ENCODE assay signal across 15 cellular contexts in the genomic region with DNA sequence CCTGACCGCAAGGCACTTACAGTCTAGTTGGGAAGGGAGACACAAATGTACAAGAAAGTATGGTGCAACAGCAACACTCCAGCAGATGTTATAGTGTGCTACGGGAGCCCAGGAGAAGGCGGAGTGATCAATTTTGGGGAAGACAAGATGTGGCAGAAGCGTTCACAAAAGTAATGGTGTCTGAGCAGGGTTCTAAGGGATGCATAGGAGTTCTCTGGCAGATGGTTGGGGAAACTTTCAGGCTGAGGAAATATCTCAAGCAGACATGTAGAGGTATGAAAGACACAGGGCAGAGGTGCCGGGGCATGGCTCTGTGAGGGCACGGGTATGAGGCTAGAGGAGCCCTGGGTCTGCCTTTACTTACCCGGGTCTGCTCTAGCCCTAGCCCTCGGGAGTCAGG. TPM values are rescaled to one million over a fixed set of nuclear protein-coding genes. Genes with fewer than 3 reads are reported as not detected.
DNase-seq lines count a peak whose midpoint lies in the region; ATAC-seq and TF ChIP-seq lines count a peak whose summit lies in the region.
"Had no signal": no experiment of that assay in that cellular context is flagged by ENCODE, and none has a peak within 500 bp of the region (broad histone marks: within the 10 kb centered on the region; RNA-seq: fewer than 3 reads in every experiment).

No MANE protein-coding gene starts in this region.

- H3K36me3 Mint-ChIP-seq in natural killer cell treated with Interleukin-12 subunit alpha and Interleukin-12 subunit beta and Interleukin-15 and Interleukin-18, amount 100 ng/mL, for 72 hours = no peaks in the 10 kb centered on the region
- H3K36me3 Mint-ChIP-seq in natural killer cell = no peaks in the 10 kb centered on the region
- no peaks in the 10 kb centered on the region for H3K36me3 Mint-ChIP-seq in T-helper 2 cell treated with Interferon-gamma antibody and Interleukin-4, amounts not matched to agents 5 μg/mL and 100 μg/mL, for 36 hours (ENCODE audit: low read depth)

- ATAC-seq in natural killer cell treated with Interleukin-12 subunit alpha and Interleukin-12 subunit beta and Interleukin-15 and Interleukin-18, amount 100 ng/mL, for 72 hours = no peak
- ATAC-seq in natural killer cell (no peak), aorta (ENCODE audit: low FRiP score) (no peak)

- H3K27me3 ChIP-seq in esophagus muscularis mucosa = no peaks in the 10 kb centered on the region
- H3K27me3 ChIP-seq in parathyroid adenoma (ENCODE audit: control insufficient read depth, insufficient read depth, low read length) = no peaks in the 10 kb centered on the region
- no peaks in the 10 kb centered on the region for H3K27me3 ChIP-seq in aorta (ENCODE audit: control insufficient read depth in 1 of 2, insufficient read depth in 2 of 2, low read length in 1 of 2)

- peaks cover 0 to 4% of the 10 kb centered on the region in 2 donors for H3K27me3 Mint-ChIP-seq in natural killer cell treated with Interleukin-12 subunit alpha and Interleukin-12 subunit beta and Interleukin-15 and Interleukin-18, amount 100 ng/mL, for 72 hours
- no peaks in the 10 kb centered on the region for H3K27me3 Mint-ChIP-seq in natural killer cell (ENCODE audit: low read depth in 2 of 2)
- H3K27me3 Mint-ChIP-seq in T-helper 2 cell treated with Interferon-gamma antibody and Interleukin-4, amounts not matched to agents 5 μg/mL and 100 μg/mL, for 36 hours (ENCODE audit: low read depth) = no peaks in the 10 kb centered on the region
- H3K27me3 Mint-ChIP-seq: activated CD4-positive, alpha-beta memory T cell treated with anti-CD3 and anti-CD28 coated beads, Interleukin-2, amount 10 ng/mL, durations not matched to agents 7 days and 5 days had no signal

- no peak overlapping the region for H3K9ac ChIP-seq in parathyroid adenoma

- TF ChIP-seq CTCF in natural killer cell (IDR thresholded peaks at IDR 0.05) (no peak), esophagus muscularis mucosa (IDR thresholded peaks at IDR 0.05) (no peak), parathyroid adenoma (IDR thresholded peaks at IDR 0.05) (no peak)

- no peak for TF ChIP-seq POLR2A in esophagus muscularis mucosa (IDR thresholded peaks at IDR 0.05; ENCODE audit: low read depth)

- DNase-seq in natural killer cell treated with Interleukin-12 subunit alpha and Interleukin-12 subunit beta and Interleukin-15 and Interleukin-18, amount 100 ng/mL, for 72 hours (ENCODE audit: low spot score) = peak; percentile 28
- DNase-seq in natural killer cell (no peak), esophagus muscularis mucosa (ENCODE audit: extremely low spot score) (no peak), aorta (no peak), SKM-1 (lab: John Stamatoyannopoulos, UW; ENCODE audit: unreplicated experiment) (no peak), NCI-H1930 (lab: John Stamatoyannopoulos, UW) (no peak)
- DNase-seq in T-helper 2 cell treated with Interferon-gamma antibody and Interleukin-4, amounts not matched to agents 5 μg/mL and 100 μg/mL, for 36 hours (ENCODE audit: low spot score) = no peak
- DNase-seq: activated CD4-positive, alpha-beta memory T cell treated with anti-CD3 and anti-CD28 coated beads, Interleukin-2, amount 10 ng/mL, durations not matched to agents 7 days and 5 days; NCI-H1092 treated with DMSO at 0.1 percent for 48 hours; NCI-H446 treated with DMSO at 0.1 percent for 48 hours; nephron progenitor cell; stimulated activated CD8-positive, alpha-beta memory T cell treated with anti-CD3 and anti-CD28 coated beads, Interleukin-4, amount 100 ng/mL, for 48 hours; T-helper 9 cell had no signal

- H3K4me1 Mint-ChIP-seq in natural killer cell treated with Interleukin-12 subunit alpha and Interleukin-12 subunit beta and Interleukin-15 and Interleukin-18, amount 100 ng/mL, for 72 hours (ENCODE audit: low read depth in 2 of 2) = peaks cover 37 to 41% of the 10 kb centered on the region in 2 donors
- peaks cover 34 to 47% of the 10 kb centered on the region in 2 donors for H3K4me1 Mint-ChIP-seq in natural killer cell
- peaks cover 39% of the 10 kb centered on the region for H3K4me1 Mint-ChIP-seq in T-helper 2 cell treated with Interferon-gamma antibody and Interleukin-4, amounts not matched to agents 5 μg/mL and 100 μg/mL, for 36 hours (ENCODE audit: low read depth)

- H3K9me3 Mint-ChIP-seq in natural killer cell treated with Interleukin-12 subunit alpha and Interleukin-12 subunit beta and Interleukin-15 and Interleukin-18, amount 100 ng/mL, for 72 hours = peaks cover 3% of the 10 kb centered on the region
- no peaks in the 10 kb centered on the region for H3K9me3 Mint-ChIP-seq in natural killer cell
- H3K9me3 Mint-ChIP-seq in T-helper 2 cell treated with Interferon-gamma antibody and Interleukin-4, amounts not matched to agents 5 μg/mL and 100 μg/mL, for 36 hours = no peaks in the 10 kb centered on the region
- H3K9me3 Mint-ChIP-seq: nephron progenitor cell had no signal

- H3K4me3 Mint-ChIP-seq in natural killer cell treated with Interleukin-12 subunit alpha and Interleukin-12 subunit beta and Interleukin-15 and Interleukin-18, amount 100 ng/mL, for 72 hours = no peak overlapping the region
- H3K4me3 Mint-ChIP-seq in natural killer cell = no peak overlapping the region
- H3K4me3 Mint-ChIP-seq in T-helper 2 cell treated with Interferon-gamma antibody and Interleukin-4, amounts not matched to agents 5 μg/mL and 100 μg/mL, for 36 hours = no peak overlapping the region
- H3K4me3 Mint-ChIP-seq: activated CD4-positive, alpha-beta memory T cell treated with anti-CD3 and anti-CD28 coated beads, Interleukin-2, amount 10 ng/mL, durations not matched to agents 7 days and 5 days; nephron progenitor cell had no signal

- no peaks in the 10 kb centered on the region for H3K9me3 ChIP-seq in esophagus muscularis mucosa
- no peaks in the 10 kb centered on the region for H3K9me3 ChIP-seq in parathyroid adenoma (ENCODE audit: control insufficient read depth, low read length)
- H3K9me3 ChIP-seq in aorta (ENCODE audit: control insufficient read depth, low read length) = no peaks in the 10 kb centered on the region

- peak overlapping the region in 2 of 4 donors; percentile 16 to 30 for H3K4me3 ChIP-seq in esophagus muscularis mucosa
- no peak overlapping the region for H3K4me3 ChIP-seq in parathyroid adenoma (ENCODE audit: low read depth, low read length)
- H3K4me3 ChIP-seq in aorta (ENCODE audit: low read length in 2 of 2) = no peak overlapping the region

- H3K4me1 ChIP-seq in esophagus muscularis mucosa = peaks cover 51 to 65% (median 59%) of the 10 kb centered on the region in 4 donors
- H3K4me1 ChIP-seq in parathyroid adenoma = peaks cover 18% of the 10 kb centered on the region
- H3K4me1 ChIP-seq in aorta (ENCODE audit: control insufficient read depth in 1 of 2, insufficient read depth in 2 of 2, low read length in 2 of 2) = peaks cover 2 to 3% of the 10 kb centered on the region in 2 donors

- H3K36me3 ChIP-seq in esophagus muscularis mucosa (no peaks in the 10 kb centered on the region), parathyroid adenoma (ENCODE audit: control insufficient read depth, insufficient read depth, low read length) (no peaks in the 10 kb centered on the region), aorta (ENCODE audit: control insufficient read depth in 1 of 2, insufficient read depth in 2 of 2, low read length in 1 of 2) (no peaks in the 10 kb centered on the region)

- intact Hi-C loops in natural killer cell (cut with micrococcal nuclease) = no loop called here
- intact Hi-C loops in esophagus muscularis mucosa (cut with DNase I) = no loop called here
- intact Hi-C loops in aorta (cut with DNase I) = loop anchor here in 1 of 2 donors (1.0 kb wide), 1 partner anchor 24 kb away; no protein-coding TSS in a partner anchor

- H3K27ac Mint-ChIP-seq in natural killer cell treated with Interleukin-12 subunit alpha and Interleukin-12 subunit beta and Interleukin-15 and Interleukin-18, amount 100 ng/mL, for 72 hours = peak overlapping the region in 1 of 2 donors; percentile 38
- H3K27ac Mint-ChIP-seq in natural killer cell = peak overlapping the region in 1 of 2 donors; percentile 88
- no peak overlapping the region for H3K27ac Mint-ChIP-seq in T-helper 2 cell treated with Interferon-gamma antibody and Interleukin-4, amounts not matched to agents 5 μg/mL and 100 μg/mL, for 36 hours
- H3K27ac Mint-ChIP-seq: activated CD4-positive, alpha-beta memory T cell treated with anti-CD3 and anti-CD28 coated beads, Interleukin-2, amount 10 ng/mL, durations not matched to agents 7 days and 5 days; nephron progenitor cell had no signal

- no peak overlapping the region for H3K4me2 ChIP-seq in parathyroid adenoma (ENCODE audit: low read length)

- no peak overlapping the region for H2AFZ ChIP-seq in parathyroid adenoma

- WGBS in esophagus muscularis mucosa = 85% methylated on average over 8 of the region's 8 CpGs
- 82 to 84% methylated on average over 8 of the region's 8 CpGs for WGBS in aorta, 2 donors

- peaks cover 16% of the 10 kb centered on the region for H3K79me2 ChIP-seq in parathyroid adenoma

- H3K27ac ChIP-seq in esophagus muscularis mucosa (replicated peaks in 1 of 4) = peak overlapping the region; percentile 66 to 93 (median 76)
- H3K27ac ChIP-seq in parathyroid adenoma = peak overlapping the region; percentile 61
- peak overlapping the region; percentile 49 to 89 for H3K27ac ChIP-seq in aorta (ENCODE audit: low read depth in 1 of 2, low read length in 2 of 2)

- no peak for TF ChIP-seq EP300 in esophagus muscularis mucosa (IDR thresholded peaks at IDR 0.05)

RNA-seq across cellular contexts. Expression of gene TNFRSF1A, which starts 5.1 kb away (rescaled TPM):
- total RNA-seq in natural killer cell treated with Interleukin-12 subunit alpha and Interleukin-12 subunit beta and Interleukin-15 and Interleukin-18, amount 100 ng/mL, for 72 hours = 100 to 1,000 TPM in 1 of 2 donors, 10 to 100 TPM in 1; 83.2 to 102 TPM
- total RNA-seq in natural killer cell = 100 to 1,000 TPM in 1 of 3 donors, 10 to 100 TPM in 2; 75.7 to 116 (median 87.3) TPM
- total RNA-seq in esophagus muscularis mucosa = 100 to 1,000 TPM; 146 to 464 (median 247) TPM
- 100 to 1,000 TPM; 190 to 236 TPM for total RNA-seq in aorta
- polyA plus RNA-seq in aorta = 100 to 1,000 TPM in 1 of 2 donors, 10 to 100 TPM in 1; 36.9 to 112 TPM

RNA-seq across cellular contexts. Expression of gene SCNN1A, which starts 28.4 kb away (rescaled TPM):
- total RNA-seq in natural killer cell treated with Interleukin-12 subunit alpha and Interleukin-12 subunit beta and Interleukin-15 and Interleukin-18, amount 100 ng/mL, for 72 hours = not detected
- total RNA-seq in natural killer cell (1 to 10 TPM; 1.5 to 3.0 (median 1.5) TPM), esophagus muscularis mucosa (1 to 10 TPM in 3 of 4 donors, under 1 TPM in 1; 0.83 to 3.3 (median 1.8) TPM), aorta (1 to 10 TPM; 1.5 to 2.4 TPM)
- 1 to 10 TPM in 1 of 2 donors, under 1 TPM in 1; 0.61 to 1.5 TPM for polyA plus RNA-seq in aorta
- total RNA-seq: RPMI7951 had no signal

RNA-seq across cellular contexts. Expression of gene PLEKHG6, which starts 36.5 kb away (rescaled TPM):
- not detected for total RNA-seq in natural killer cell treated with Interleukin-12 subunit alpha and Interleukin-12 subunit beta and Interleukin-15 and Interleukin-18, amount 100 ng/mL, for 72 hours
- total RNA-seq in natural killer cell (not detected), esophagus muscularis mucosa (under 1 TPM in 2 of 4 donors, not detected in 2; 0.52 to 0.75 TPM), aorta (1 to 10 TPM in 1 of 2 donors, under 1 TPM in 1; 0.88 to 1.5 TPM)
- 10 to 100 TPM in 1 of 2 donors, under 1 TPM in 1; 0.15 to 90.3 TPM for polyA plus RNA-seq in aorta
- total RNA-seq: activated CD4-positive, alpha-beta memory T cell treated with anti-CD3 and anti-CD28 coated beads, Interleukin-2, amount 10 ng/mL, durations not matched to agents 7 days and 5 days; RPMI7951 had no signal

RNA-seq across cellular contexts. Expression of gene LTBR, which starts 37.0 kb away (rescaled TPM):
- total RNA-seq in natural killer cell treated with Interleukin-12 subunit alpha and Interleukin-12 subunit beta and Interleukin-15 and Interleukin-18, amount 100 ng/mL, for 72 hours = 1 to 10 TPM; 2.3 to 3.9 TPM
- total RNA-seq in natural killer cell (1 to 10 TPM; 3.7 to 5.8 (median 4.4) TPM), esophagus muscularis mucosa (100 to 1,000 TPM; 117 to 144 (median 137) TPM), aorta (100 to 1,000 TPM in 1 of 2 donors, 10 to 100 TPM in 1; 83.1 to 103 TPM)
- 10 to 100 TPM; 20.5 to 87.8 TPM for polyA plus RNA-seq in aorta
